In genomic region chr16:28923652-28924398, GRCh38 we compare ENCODE assay signal across 8 cellular contexts. TPM values are rescaled to one million over a fixed set of nuclear protein-coding genes. Genes with fewer than 3 reads are reported as not detected.
A peak's percentile ranks its signal among the peaks of the same experiment; 100 is the strongest.
DNase-seq lines count a peak whose midpoint lies in the region; ATAC-seq and TF ChIP-seq lines count a peak whose summit lies in the region.

No MANE protein-coding gene starts in this region.

- H3K27ac ChIP-seq in heart left ventricle (peak overlapping the region in 8 of 12 donors; percentile 90 to 100 (median 99)), psoas muscle (peak overlapping the region; percentile 95)

- 69 to 75% (median 71%) methylated on average over 13 of the region's 13 CpGs for WGBS in heart left ventricle, 4 donors
- 67 to 70% (median 69%) methylated on average over 13 of the region's 13 CpGs for WGBS in psoas muscle, 3 donors

- H3K36me3 ChIP-seq in heart left ventricle (peaks cover 0 to 36% (median 19%) of the 10 kb centered on the region in 9 donors), endocrine pancreas (ENCODE audit: control insufficient read depth, insufficient read depth, low read length) (no peaks in the 10 kb centered on the region), psoas muscle (ENCODE audit: insufficient read depth in 1 of 2, low read depth in 1 of 2) (peaks cover 0 to 19% of the 10 kb centered on the region in 2 donors)

- TF ChIP-seq POLR2A in heart left ventricle (IDR thresholded peaks at IDR 0.05): no peak

- H3K4me3 ChIP-seq in heart left ventricle (peak overlapping the region in 9 of 12 donors; percentile 62 to 95 (median 85)), endocrine pancreas (ENCODE audit: control insufficient read depth, insufficient read depth, low read length) (peak overlapping the region; percentile 15), psoas muscle (peak overlapping the region; percentile 84)

- intact Hi-C loops in heart left ventricle (cut with DNase I) (loop anchor here in 4 of 10 donors (1.0 to 10.0 kb wide), 5 partner anchors 21 to 59 kb away; partner anchors contain the start of genes ATP2A1 (in 1 of the 4) and SH2B1 (in 1 of the 4)), left ventricle myocardium superior (cut with micrococcal nuclease) (no loop called here), psoas muscle (cut with DNase I) (no loop called here)

- ATAC-seq in heart left ventricle (no peak), left ventricle myocardium superior (no peak), HG02678 (IDR thresholded peaks at IDR 0.05; ENCODE audit: unreplicated experiment) (peak; percentile 56), psoas muscle (no peak)

- H3K4me1 ChIP-seq in heart left ventricle: peaks cover 0 to 14% (median 8%) of the 10 kb centered on the region in 12 donors
- no peaks in the 10 kb centered on the region for H3K4me1 ChIP-seq in endocrine pancreas (ENCODE audit: control insufficient read depth, insufficient read depth, low read length)
- H3K4me1 ChIP-seq in psoas muscle: peaks cover 4% of the 10 kb centered on the region

- H3K9me3 ChIP-seq in heart left ventricle (no peaks in the 10 kb centered on the region), endocrine pancreas (ENCODE audit: control insufficient read depth, low read length) (no peaks in the 10 kb centered on the region), psoas muscle (no peaks in the 10 kb centered on the region)

- DNase-seq in heart left ventricle (peak in 1 of 5 donors; percentile 4), left ventricle myocardium superior (no peak), NCI-H82 treated with DMSO at 0.1 percent for 48 hours (lab: John Stamatoyannopoulos, UW; ENCODE audit: unreplicated experiment) (peak; percentile 55), psoas muscle (no peak), NCI-H2227 treated with DMSO at 0.1 percent for 48 hours (lab: John Stamatoyannopoulos, UW) (no peak), OCI-M2 (lab: John Stamatoyannopoulos, UW; ENCODE audit: unreplicated experiment) (no peak)

- peak overlapping the region; percentile 70 for H3K9ac ChIP-seq in endocrine pancreas (ENCODE audit: control insufficient read depth, insufficient read depth, low read length)

- H3K27me3 ChIP-seq in heart left ventricle (no peaks in the 10 kb centered on the region), endocrine pancreas (ENCODE audit: control insufficient read depth, insufficient read depth, low read length) (no peaks in the 10 kb centered on the region), psoas muscle (ENCODE audit: insufficient read depth in 3 of 3, low read length in 2 of 3) (no peaks in the 10 kb centered on the region)

- TF ChIP-seq CTCF in heart left ventricle (IDR thresholded peaks at IDR 0.05) (no peak), psoas muscle (IDR thresholded peaks at IDR 0.05) (no peak)

RNA-seq across cellular contexts. Expression of gene RABEP2, which starts 1.2 kb away (rescaled TPM):
- total RNA-seq in heart left ventricle (10 to 100 TPM; 10.2 to 22.3 (median 14.7) TPM), left ventricle myocardium superior (20.5 TPM), psoas muscle (1 to 10 TPM; 3.1 to 7.0 (median 5.2) TPM)
- polyA plus RNA-seq in heart left ventricle (10 to 100 TPM; 22.3 to 31.1 TPM), psoas muscle (10 to 100 TPM in 1 of 3 donors, 1 to 10 TPM in 2; 6.2 to 22.8 (median 8.2) TPM)

RNA-seq across cellular contexts. Expression of gene CD19, which starts 7.9 kb away (rescaled TPM):
- under 1 TPM in 2 of 9 donors, not detected in 7; 0.21 to 0.44 TPM for total RNA-seq in heart left ventricle
- polyA plus RNA-seq in heart left ventricle: under 1 TPM; 0.10 to 0.23 TPM
- total RNA-seq in left ventricle myocardium superior: not detected
- total RNA-seq in psoas muscle: under 1 TPM in 2 of 4 donors, not detected in 2; 0.12 to 0.32 TPM
- under 1 TPM in 2 of 3 donors, not detected in 1; 0.10 to 0.17 TPM for polyA plus RNA-seq in psoas muscle

RNA-seq across cellular contexts. Expression of gene NFATC2IP, which starts 26.9 kb away (rescaled TPM):
- total RNA-seq in heart left ventricle: 10 to 100 TPM; 11.1 to 25.3 (median 19.5) TPM
- polyA plus RNA-seq in heart left ventricle: 10 to 100 TPM; 12.7 to 23.4 TPM
- 20.1 TPM for total RNA-seq in left ventricle myocardium superior
- total RNA-seq in psoas muscle: 10 to 100 TPM; 17.6 to 20.4 (median 18.8) TPM
- 10 to 100 TPM; 10.6 to 16.4 (median 16.2) TPM for polyA plus RNA-seq in psoas muscle

RNA-seq across cellular contexts. Expression of gene ATP2A1, which starts 45.5 kb away (rescaled TPM):
- under 1 TPM in 5 of 9 donors, not detected in 4; 0.15 to 0.63 (median 0.52) TPM for total RNA-seq in heart left ventricle
- under 1 TPM; 0.06 to 0.19 TPM for polyA plus RNA-seq in heart left ventricle
- 0.45 TPM for total RNA-seq in left ventricle myocardium superior
- total RNA-seq in psoas muscle: 1,000 to 10,000 TPM in 3 of 4 donors, 100 to 1,000 TPM in 1; 639 to 2,539 (median 1,923) TPM
- polyA plus RNA-seq in psoas muscle: 1,000 to 10,000 TPM in 2 of 3 donors, 100 to 1,000 TPM in 1; 169 to 1,914 (median 1,496) TPM

RNA-seq across cellular contexts. Expression of gene SPNS1, which starts 50.8 kb away (rescaled TPM):
- total RNA-seq in heart left ventricle (10 to 100 TPM; 13.4 to 33.0 (median 16.6) TPM), left ventricle myocardium superior (17.9 TPM), psoas muscle (10 to 100 TPM; 12.9 to 20.3 (median 16.1) TPM)
- polyA plus RNA-seq in heart left ventricle (10 to 100 TPM; 26.9 to 43.2 TPM), psoas muscle (10 to 100 TPM; 21.9 to 46.9 (median 38.0) TPM)

Comparison
In these comparisons a context has a peak if more than half of its experiments do, and no peak if none do; other contexts are left out.
1. H3K4me3 ChIP-seq: peak in every context shown above with its lines; median percentile 85 in heart left ventricle; 84 in psoas muscle; 15 in endocrine pancreas.